10 cellular contexts compared by ENCODE assay signal in genomic region chr11:121557348-121557747, GRCh38.
A peak's percentile ranks its signal among the peaks of the same experiment; 100 is the strongest.
DNase-seq lines count a peak whose midpoint lies in the region; ATAC-seq and TF ChIP-seq lines count a peak whose summit lies in the region.
"Had no signal": no experiment of that assay in that cellular context is flagged by ENCODE, and none has a peak within 500 bp of the region (broad histone marks: within the 10 kb centered on the region; RNA-seq: fewer than 3 reads in every experiment).

No MANE protein-coding gene starts in this region.

- H4K20me1 ChIP-seq in osteoblast (ENCODE audit: insufficient read depth, low read length), result no peaks in the 10 kb centered on the region

- H3K4me1 ChIP-seq in osteoblast (ENCODE audit: insufficient read depth, low read length), result no peaks in the 10 kb centered on the region
- H3K4me1 ChIP-seq: stomach had no signal

- H3K9me3 ChIP-seq in osteoblast (ENCODE audit: low read depth, low read length), result no peaks in the 10 kb centered on the region
- H3K9me3 ChIP-seq: stomach had no signal

- H3K36me3 ChIP-seq in kidney epithelial cell (ENCODE audit: control insufficient read depth, insufficient read depth, low read length), result no peaks in the 10 kb centered on the region
- H3K36me3 ChIP-seq in osteoblast (ENCODE audit: insufficient read depth, low read length), result no peaks in the 10 kb centered on the region

- H3K27me3 ChIP-seq in kidney epithelial cell (ENCODE audit: control insufficient read depth, insufficient read depth, low read length), result no peaks in the 10 kb centered on the region
- H3K27me3 ChIP-seq in osteoblast (ENCODE audit: insufficient read depth, low read length), result peaks cover 41% of the 10 kb centered on the region
- H3K27me3 ChIP-seq: stomach had no signal

- TF ChIP-seq CTCF in kidney epithelial cell (IDR thresholded peaks at IDR 0.05; ENCODE audit: insufficient read depth, low read length, poor library complexity, severe bottlenecking) (no peak), osteoblast (IDR thresholded peaks at IDR 0.05; ENCODE audit: extremely low read depth, low read depth, low read length) (no peak)

- no peaks in the 10 kb centered on the region for H3K79me2 ChIP-seq in osteoblast (ENCODE audit: insufficient read depth, low read length)

- H2AFZ ChIP-seq in osteoblast (ENCODE audit: low read length), result no peak overlapping the region

- DNase-seq in kidney epithelial cell (ENCODE audit: low read depth), result peak; percentile 61
- no peak for DNase-seq in osteoblast (ENCODE audit: insufficient read length, low spot score, missing footprints)
- DNase-seq in hepatic stellate cell (ENCODE audit: low spot score), result no peak
- no peak for DNase-seq in activated gamma-delta T cell treated with Interleukin-2 at 50 U/mL for 16 hours
- DNase-seq: HCEC 1CT, NCI-H524 treated with DMSO at 0.1 percent for 48 hours, stomach had no signal

- ATAC-seq in GM18861 (IDR thresholded peaks at IDR 0.05; ENCODE audit: unreplicated experiment) (peak; percentile 89), GM21717 (IDR thresholded peaks at IDR 0.05; ENCODE audit: unreplicated experiment) (peak; percentile 84), HG03565 (IDR thresholded peaks at IDR 0.05; ENCODE audit: unreplicated experiment) (peak; percentile 91)

- no peak overlapping the region for H3K27ac ChIP-seq in osteoblast (ENCODE audit: low read depth, low read length)
- H3K27ac ChIP-seq: stomach had no signal

- H3K4me3 ChIP-seq in kidney epithelial cell (ENCODE audit: low read depth, low read length), result no peak overlapping the region
- H3K4me3 ChIP-seq in osteoblast (ENCODE audit: insufficient read depth, low read length), result no peak overlapping the region
- H3K4me3 ChIP-seq: stomach had no signal

- H3K4me2 ChIP-seq in osteoblast (ENCODE audit: insufficient read depth, low read length), result no peak overlapping the region
